22 cellular contexts compared by ENCODE assay signal in the genomic region with DNA sequence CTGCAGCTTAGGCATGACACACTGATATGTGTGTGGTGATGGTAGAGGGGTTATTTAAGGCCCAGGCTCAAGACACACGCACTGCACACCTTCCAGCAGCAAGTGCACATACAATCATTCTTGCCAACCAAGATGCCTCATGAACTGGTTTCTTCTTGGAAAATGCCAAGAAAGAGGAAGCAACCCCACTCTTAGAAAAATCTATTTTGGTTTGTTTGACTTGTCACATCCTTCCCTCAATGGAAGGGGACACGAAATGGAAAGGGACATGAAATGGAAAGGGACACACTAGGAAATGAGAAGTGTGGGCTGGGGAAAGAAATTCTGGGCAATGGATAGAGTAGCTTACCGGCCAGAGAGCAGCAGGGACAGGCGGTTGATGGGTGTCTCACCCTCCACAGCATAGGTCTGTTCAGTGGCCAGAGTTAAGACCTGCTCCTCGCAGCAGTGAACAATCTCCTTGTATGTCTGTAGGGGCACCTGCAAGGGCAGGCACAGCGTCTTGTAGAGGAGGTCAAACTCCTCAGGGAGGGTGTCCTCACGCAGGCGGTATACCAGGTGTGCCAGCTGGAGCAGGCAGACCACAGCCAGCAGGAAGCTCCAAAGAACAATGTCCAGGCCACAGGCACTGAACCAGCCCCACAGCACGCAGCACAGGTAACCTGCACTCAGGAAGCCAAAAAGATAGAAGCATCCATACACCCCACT. TPM values are rescaled to one million over a fixed set of nuclear protein-coding genes. Genes with fewer than 3 reads are reported as not detected.
DNase-seq lines count a peak whose midpoint lies in the region; ATAC-seq, FAIRE-seq and TF ChIP-seq lines count a peak whose summit lies in the region.
"Had no signal": no experiment of that assay in that cellular context is flagged by ENCODE, and none has a peak within 500 bp of the region (broad histone marks: within the 10 kb centered on the region; RNA-seq: fewer than 3 reads in every experiment).

No MANE protein-coding gene starts in this region.

- no peaks in the 10 kb centered on the region for H3K27me3 ChIP-seq in ascending aorta
- H3K27me3 ChIP-seq: MG63, right lobe of liver had no signal

- no peaks in the 10 kb centered on the region for H3K36me3 ChIP-seq in ascending aorta
- H3K36me3 ChIP-seq: MG63, right lobe of liver had no signal

- ATAC-seq in stimulated activated memory B cell treated with anti-CD40 and anti-IgM and Interleukin-4, amounts not matched to agents 10 μg/mL and 1 μg/mL and 100 μg/mL, for 72 hours = no peak
- ATAC-seq in GM21619 (IDR thresholded peaks at IDR 0.05; ENCODE audit: unreplicated experiment) = no peak
- no peak for ATAC-seq in activated T-helper 17 cell treated with anti-CD3 and anti-CD28 coated beads, Interleukin-2, amount 50 U/mL, for 72 hours (replicated peaks)
- ATAC-seq: activated CD4-positive, alpha-beta T cell treated with anti-CD3 and anti-CD28 coated beads for 36 hours; T-helper 17 cell had no signal

- peaks cover 3 to 21% of the 10 kb centered on the region in 2 donors for H3K4me1 ChIP-seq in ascending aorta
- H3K4me1 ChIP-seq: right lobe of liver had no signal

- H3K9me3 ChIP-seq in ascending aorta = no peaks in the 10 kb centered on the region
- H3K9me3 ChIP-seq: Caco-2, MG63, right lobe of liver had no signal

- peaks cover 44% of the 10 kb centered on the region for H3K4me1 Mint-ChIP-seq in stimulated activated memory B cell treated with anti-CD40 and anti-IgM and Interleukin-4, amounts not matched to agents 10 μg/mL and 1 μg/mL and 100 μg/mL, for 72 hours
- no peaks in the 10 kb centered on the region for H3K4me1 Mint-ChIP-seq in activated T-helper 17 cell treated with anti-CD3 and anti-CD28 coated beads, Interleukin-2, amount 50 U/mL, for 72 hours
- H3K4me1 Mint-ChIP-seq: activated CD4-positive, alpha-beta T cell treated with anti-CD3 and anti-CD28 coated beads for 36 hours had no signal

- H3K27ac Mint-ChIP-seq in stimulated activated memory B cell treated with anti-CD40 and anti-IgM and Interleukin-4, amounts not matched to agents 10 μg/mL and 1 μg/mL and 100 μg/mL, for 72 hours = peak overlapping the region; percentile 5
- H3K27ac Mint-ChIP-seq in activated T-helper 17 cell treated with anti-CD3 and anti-CD28 coated beads, Interleukin-2, amount 50 U/mL, for 72 hours = no peak overlapping the region
- H3K27ac Mint-ChIP-seq: activated CD4-positive, alpha-beta T cell treated with anti-CD3 and anti-CD28 coated beads for 36 hours; T-helper 17 cell had no signal

- peaks cover 42% of the 10 kb centered on the region for H3K36me3 Mint-ChIP-seq in stimulated activated memory B cell treated with anti-CD40 and anti-IgM and Interleukin-4, amounts not matched to agents 10 μg/mL and 1 μg/mL and 100 μg/mL, for 72 hours
- peaks cover 6% of the 10 kb centered on the region for H3K36me3 Mint-ChIP-seq in activated T-helper 17 cell treated with anti-CD3 and anti-CD28 coated beads, Interleukin-2, amount 50 U/mL, for 72 hours (ENCODE audit: low read depth)

- FAIRE-seq in GM18507 (lab: Jason Lieb, UNC) = peak; percentile 51

- no peak for TF ChIP-seq CTCF in ascending aorta (IDR thresholded peaks at IDR 0.05)

- H3K27me3 Mint-ChIP-seq in stimulated activated memory B cell treated with anti-CD40 and anti-IgM and Interleukin-4, amounts not matched to agents 10 μg/mL and 1 μg/mL and 100 μg/mL, for 72 hours = no peaks in the 10 kb centered on the region
- H3K27me3 Mint-ChIP-seq in activated T-helper 17 cell treated with anti-CD3 and anti-CD28 coated beads, Interleukin-2, amount 50 U/mL, for 72 hours = no peaks in the 10 kb centered on the region
- H3K27me3 Mint-ChIP-seq: activated CD4-positive, alpha-beta T cell treated with anti-CD3 and anti-CD28 coated beads for 36 hours; T-helper 17 cell had no signal

- DNase-seq in GM18507 (ENCODE audit: extremely low spot score, insufficient read length, low read depth) (no peak), ascending aorta (ENCODE audit: low spot score in 2 of 2) (no peak), medulla oblongata (ENCODE audit: extremely low spot score) (peak; percentile 26), hypothalamus (lab: John Stamatoyannopoulos, UW) (no peak), glomerular visceral epithelial cell (ENCODE audit: extremely low spot score) (no peak)
- DNase-seq: activated CD4-positive, alpha-beta T cell treated with anti-CD3 and anti-CD28 coated beads for 36 hours; activated naive CD4-positive, alpha-beta T cell treated with anti-CD3 and anti-CD28 coated beads, Interleukin-2, amount 50 U/mL, for 16 hours; activated T-cell treated with anti-CD3 and anti-CD28 coated beads for 4 hours; Caco-2; effector CD4-positive, alpha-beta T cell; MG63; NCI-H2029 treated with DMSO at 0.1 percent for 48 hours; NCI-H82; nephron progenitor cell; right lobe of liver; stimulated activated CD4-positive, alpha-beta T cell treated with anti-CD3 and anti-CD28 coated beads, Interleukin-4, amount 100 ng/mL, for 4 hours; T-helper 17 cell had no signal

- intact Hi-C loops in ascending aorta (cut with DNase I) = no loop called here

- no peak overlapping the region for H3K4me3 Mint-ChIP-seq in stimulated activated memory B cell treated with anti-CD40 and anti-IgM and Interleukin-4, amounts not matched to agents 10 μg/mL and 1 μg/mL and 100 μg/mL, for 72 hours
- H3K4me3 Mint-ChIP-seq in activated T-helper 17 cell treated with anti-CD3 and anti-CD28 coated beads, Interleukin-2, amount 50 U/mL, for 72 hours = no peak overlapping the region
- H3K4me3 Mint-ChIP-seq: activated CD4-positive, alpha-beta T cell treated with anti-CD3 and anti-CD28 coated beads for 36 hours; nephron progenitor cell; T-helper 17 cell had no signal

- H3K4me3 ChIP-seq in ascending aorta = peak overlapping the region in 1 of 2 donors; percentile 34
- H3K4me3 ChIP-seq: lung, MG63, right lobe of liver had no signal

- H3K9me3 Mint-ChIP-seq in stimulated activated memory B cell treated with anti-CD40 and anti-IgM and Interleukin-4, amounts not matched to agents 10 μg/mL and 1 μg/mL and 100 μg/mL, for 72 hours = no peaks in the 10 kb centered on the region
- no peaks in the 10 kb centered on the region for H3K9me3 Mint-ChIP-seq in activated T-helper 17 cell treated with anti-CD3 and anti-CD28 coated beads, Interleukin-2, amount 50 U/mL, for 72 hours
- H3K9me3 Mint-ChIP-seq: nephron progenitor cell had no signal

- peak overlapping the region; percentile 68 to 72 for H3K27ac ChIP-seq in ascending aorta
- H3K27ac ChIP-seq: right lobe of liver, RWPE1 had no signal

RNA-seq across cellular contexts. Expression of a gene that starts 0.7 kb away (rescaled TPM):
- total RNA-seq in ascending aorta = 4.7 TPM
- 1 to 10 TPM; 4.0 to 4.7 TPM for total RNA-seq in activated T-helper 17 cell treated with anti-CD3 and anti-CD28 coated beads, Interleukin-2, amount 50 U/mL, for 72 hours

RNA-seq across cellular contexts. Expression of a gene that starts 17.5 kb away (rescaled TPM):
- 12.5 TPM for total RNA-seq in ascending aorta
- total RNA-seq in activated T-helper 17 cell treated with anti-CD3 and anti-CD28 coated beads, Interleukin-2, amount 50 U/mL, for 72 hours = 10 to 100 TPM; 55.7 to 65.4 TPM

RNA-seq across cellular contexts. Expression of a gene that starts 43.1 kb away (rescaled TPM):
- total RNA-seq in ascending aorta = 3.5 TPM
- total RNA-seq in activated T-helper 17 cell treated with anti-CD3 and anti-CD28 coated beads, Interleukin-2, amount 50 U/mL, for 72 hours = 1 to 10 TPM in 1 of 2 donors, not detected in 1; 1.6 TPM
- total RNA-seq: Caco-2 had no signal
